In the genomic region with DNA sequence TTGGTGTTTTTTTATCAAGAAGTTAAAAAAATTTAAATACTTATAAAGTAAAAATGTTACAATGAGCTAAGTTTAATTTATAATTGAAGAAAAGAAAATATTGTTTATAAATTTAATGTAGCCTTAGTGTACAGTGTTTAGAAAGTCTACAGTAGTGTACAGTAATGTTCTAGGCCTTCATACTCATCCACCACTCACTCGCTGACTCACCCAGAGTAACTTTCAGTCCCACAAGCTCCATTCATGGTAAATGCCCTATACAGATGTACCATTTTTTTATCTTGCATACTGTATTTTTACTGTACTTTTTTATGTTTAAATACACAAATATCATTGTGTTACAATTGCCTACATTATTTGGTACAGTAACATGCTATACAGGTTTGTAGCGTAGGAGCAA, we compare ENCODE assay signal across 21 cellular contexts. TPM values are rescaled to one million over a fixed set of nuclear protein-coding genes. Genes with fewer than 3 reads are reported as not detected.
"Had no signal": no experiment of that assay in that cellular context is flagged by ENCODE, and none has a peak within 500 bp of the region (broad histone marks: within the 10 kb centered on the region; RNA-seq: fewer than 3 reads in every experiment).

No MANE protein-coding gene starts in this region.

- H3K36me3 ChIP-seq: heart right ventricle, neural progenitor cell, ovary, stomach, thoracic aorta had no signal

- FAIRE-seq: islet of Langerhans, small intestine had no signal

- H3K4me1 ChIP-seq: heart right ventricle, neural progenitor cell, stomach had no signal

- H3K27me3 ChIP-seq: heart right ventricle, neural progenitor cell, ovary, stomach had no signal

- H3K27ac Mint-ChIP-seq: natural killer cell treated with Interleukin-12 subunit alpha and Interleukin-12 subunit beta and Interleukin-15 and Interleukin-18, amount 100 ng/mL, for 72 hours; neural progenitor cell; progenitor cell of endocrine pancreas had no signal

- H3K36me3 Mint-ChIP-seq: natural killer cell treated with Interleukin-12 subunit alpha and Interleukin-12 subunit beta and Interleukin-15 and Interleukin-18, amount 100 ng/mL, for 72 hours; neural progenitor cell had no signal

- H3K27me3 Mint-ChIP-seq: progenitor cell of endocrine pancreas had no signal

- ATAC-seq: heart right ventricle; left lobe of liver; natural killer cell treated with Interleukin-12 subunit alpha and Interleukin-12 subunit beta and Interleukin-15 and Interleukin-18, amount 100 ng/mL, for 72 hours; right cardiac atrium had no signal

- H3K9ac ChIP-seq: neural progenitor cell had no signal

- H2AFZ ChIP-seq: neural progenitor cell had no signal

- H3K9me3 Mint-ChIP-seq: natural killer cell treated with Interleukin-12 subunit alpha and Interleukin-12 subunit beta and Interleukin-15 and Interleukin-18, amount 100 ng/mL, for 72 hours; neural progenitor cell had no signal

- H3K4me3 Mint-ChIP-seq: natural killer cell treated with Interleukin-12 subunit alpha and Interleukin-12 subunit beta and Interleukin-15 and Interleukin-18, amount 100 ng/mL, for 72 hours; neural progenitor cell had no signal

- H3K4me3 ChIP-seq: heart right ventricle, neural progenitor cell, ovary, stomach, thoracic aorta had no signal

- H3K9me3 ChIP-seq: heart right ventricle, ovary, stomach, thoracic aorta had no signal

- H3K27ac ChIP-seq: heart right ventricle, neural progenitor cell, ovary, stomach, thoracic aorta had no signal

- DNase-seq: effector memory CD4-positive, alpha-beta T cell; erythroblast; heart right ventricle; hypothalamus; kidney glomerular epithelial cell; nucleus accumbens; ovary; right cardiac atrium; small intestine; stimulated activated CD4-positive, alpha-beta T cell treated with anti-CD3 and anti-CD28 coated beads, Interleukin-12 subunit alpha, Interleukin-12 subunit beta, amount 100 ng/mL, for 4 hours; stimulated activated naive CD4-positive, alpha-beta T cell; stomach; substantia nigra had no signal

- H3K4me2 ChIP-seq: neural progenitor cell had no signal

RNA-seq across cellular contexts. Expression of a gene that starts 26.0 kb away (rescaled TPM):
- total RNA-seq: glomerular endothelial cell; heart right ventricle; left lobe of liver; natural killer cell treated with Interleukin-12 subunit alpha and Interleukin-12 subunit beta and Interleukin-15 and Interleukin-18, amount 100 ng/mL, for 72 hours; progenitor cell of endocrine pancreas; right cardiac atrium; thoracic aorta had no signal
- polyA plus RNA-seq: heart right ventricle, right cardiac atrium, small intestine, urinary bladder had no signal
